ENCODE assay signal across 8 cellular contexts in the genomic region with DNA sequence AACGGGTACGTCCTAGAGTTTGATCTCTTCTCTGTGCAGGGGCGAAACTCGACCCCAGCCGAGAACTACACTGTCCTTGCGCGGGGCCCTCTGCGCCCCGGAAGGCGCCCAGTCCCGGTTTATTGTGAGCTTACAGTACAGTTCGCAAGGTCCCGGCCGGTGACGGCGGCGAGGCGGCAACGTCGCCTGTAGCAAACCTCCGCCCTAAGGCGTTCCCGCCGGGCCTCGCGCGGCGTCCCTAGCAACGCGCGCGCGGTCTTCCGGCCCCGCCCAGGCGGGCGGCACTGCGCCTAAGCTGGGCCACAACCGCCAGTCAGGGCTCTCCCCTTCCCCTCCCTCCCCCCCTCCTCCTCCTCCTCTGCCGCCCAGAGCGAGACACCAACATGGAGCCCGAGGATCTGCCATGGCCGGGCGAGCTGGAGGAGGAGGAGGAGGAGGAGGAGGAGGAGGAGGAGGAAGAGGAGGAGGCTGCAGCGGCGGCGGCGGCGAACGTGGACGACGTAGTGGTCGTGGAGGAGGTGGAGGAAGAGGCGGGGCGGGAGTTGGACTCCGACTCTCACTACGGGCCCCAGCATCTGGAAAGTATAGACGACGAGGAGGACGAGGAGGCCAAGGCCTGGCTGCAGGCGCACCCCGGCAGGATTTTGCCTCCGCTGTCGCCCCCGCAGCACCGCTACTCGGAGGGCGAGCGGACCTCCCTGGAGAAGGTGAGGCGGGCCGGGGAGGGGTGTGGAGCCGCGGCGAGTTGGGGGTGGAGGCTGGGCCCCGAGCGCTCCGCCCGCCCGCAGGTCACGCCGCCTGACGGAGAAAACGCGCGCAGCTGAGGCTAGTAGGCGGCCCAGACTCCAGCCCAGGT. TPM values are rescaled to one million over a fixed set of nuclear protein-coding genes. Genes with fewer than 3 reads are reported as not detected.
DNase-seq lines count a peak whose midpoint lies in the region; ATAC-seq, FAIRE-seq and TF ChIP-seq lines count a peak whose summit lies in the region.

A gene with protein sequence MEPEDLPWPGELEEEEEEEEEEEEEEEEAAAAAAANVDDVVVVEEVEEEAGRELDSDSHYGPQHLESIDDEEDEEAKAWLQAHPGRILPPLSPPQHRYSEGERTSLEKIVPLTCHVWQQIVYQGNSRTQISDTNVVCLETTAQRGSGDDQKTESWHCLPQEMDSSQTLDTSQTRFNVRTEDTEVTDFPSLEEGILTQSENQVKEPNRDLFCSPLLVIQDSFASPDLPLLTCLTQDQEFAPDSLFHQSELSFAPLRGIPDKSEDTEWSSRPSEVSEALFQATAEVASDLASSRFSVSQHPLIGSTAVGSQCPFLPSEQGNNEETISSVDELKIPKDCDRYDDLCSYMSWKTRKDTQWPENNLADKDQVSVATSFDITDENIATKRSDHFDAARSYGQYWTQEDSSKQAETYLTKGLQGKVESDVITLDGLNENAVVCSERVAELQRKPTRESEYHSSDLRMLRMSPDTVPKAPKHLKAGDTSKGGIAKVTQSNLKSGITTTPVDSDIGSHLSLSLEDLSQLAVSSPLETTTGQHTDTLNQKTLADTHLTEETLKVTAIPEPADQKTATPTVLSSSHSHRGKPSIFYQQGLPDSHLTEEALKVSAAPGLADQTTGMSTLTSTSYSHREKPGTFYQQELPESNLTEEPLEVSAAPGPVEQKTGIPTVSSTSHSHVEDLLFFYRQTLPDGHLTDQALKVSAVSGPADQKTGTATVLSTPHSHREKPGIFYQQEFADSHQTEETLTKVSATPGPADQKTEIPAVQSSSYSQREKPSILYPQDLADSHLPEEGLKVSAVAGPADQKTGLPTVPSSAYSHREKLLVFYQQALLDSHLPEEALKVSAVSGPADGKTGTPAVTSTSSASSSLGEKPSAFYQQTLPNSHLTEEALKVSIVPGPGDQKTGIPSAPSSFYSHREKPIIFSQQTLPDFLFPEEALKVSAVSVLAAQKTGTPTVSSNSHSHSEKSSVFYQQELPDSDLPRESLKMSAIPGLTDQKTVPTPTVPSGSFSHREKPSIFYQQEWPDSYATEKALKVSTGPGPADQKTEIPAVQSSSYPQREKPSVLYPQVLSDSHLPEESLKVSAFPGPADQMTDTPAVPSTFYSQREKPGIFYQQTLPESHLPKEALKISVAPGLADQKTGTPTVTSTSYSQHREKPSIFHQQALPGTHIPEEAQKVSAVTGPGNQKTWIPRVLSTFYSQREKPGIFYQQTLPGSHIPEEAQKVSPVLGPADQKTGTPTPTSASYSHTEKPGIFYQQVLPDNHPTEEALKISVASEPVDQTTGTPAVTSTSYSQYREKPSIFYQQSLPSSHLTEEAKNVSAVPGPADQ (N-terminal part only) (plus strand): TSS at position 351 of the 856 bp plus-strand sequence. CDS start 33 bp downstream, at position 384.

- H3K9ac ChIP-seq in astrocyte (ENCODE audit: low read length) = peak within 1 kb of the TSS; percentile 87

- ATAC-seq in GM18511 (IDR thresholded peaks at IDR 0.05; ENCODE audit: unreplicated experiment) (peak; percentile 88), HG03025 (IDR thresholded peaks at IDR 0.05; ENCODE audit: low FRiP score, unreplicated experiment) (peak; percentile 86), aorta (ENCODE audit: low FRiP score) (peak; percentile 98)

- H3K9me3 ChIP-seq in astrocyte (ENCODE audit: insufficient read depth, low read depth, low read length) = no peaks in the 10 kb centered on the region
- no peaks in the 10 kb centered on the region for H3K9me3 ChIP-seq in hepatocyte (ENCODE audit: low read depth)
- no peaks in the 10 kb centered on the region for H3K9me3 ChIP-seq in aorta (ENCODE audit: control insufficient read depth, low read length)

- H3K4me3 ChIP-seq in astrocyte (ENCODE audit: insufficient read depth, low read depth, low read length) (peak within 1 kb of the TSS; percentile 91), hepatocyte (peak within 1 kb of the TSS; percentile 92), aorta (ENCODE audit: low read length in 2 of 2) (peak within 1 kb of the TSS; percentile 66 to 93)

- peaks cover 31% of the 10 kb centered on the region for H4K20me1 ChIP-seq in astrocyte (ENCODE audit: insufficient read depth, low read length)
- no peaks in the 10 kb centered on the region for H4K20me1 ChIP-seq in hepatocyte (ENCODE audit: insufficient read depth, poor library complexity, severe bottlenecking)

- no peak for FAIRE-seq in astrocyte (lab: Jason Lieb, UNC)

- intact Hi-C loops in aorta (cut with DNase I) = loop anchor here in 1 of 2 donors (5.0 to 10.0 kb wide), 2 partner anchors 153 to 501 kb away; partner anchors contain the start of genes CCT7, PRADC1 and SPR

- no peaks in the 10 kb centered on the region for H3K36me3 Mint-ChIP-seq in astrocyte (ENCODE audit: low read depth, unreplicated experiment)

- H2AFZ ChIP-seq in astrocyte (ENCODE audit: low read depth, low read length) = peak within 1 kb of the TSS; percentile 89
- H2AFZ ChIP-seq in hepatocyte = peak within 1 kb of the TSS; percentile 97

- H3K36me3 ChIP-seq in astrocyte (ENCODE audit: insufficient read depth, low read length) = no peaks in the 10 kb centered on the region
- H3K36me3 ChIP-seq in hepatocyte (replicated peaks; ENCODE audit: insufficient read depth, low read depth) = no peaks in the 10 kb centered on the region
- H3K36me3 ChIP-seq in aorta (ENCODE audit: control insufficient read depth in 1 of 2, insufficient read depth in 2 of 2, low read length in 1 of 2) = no peaks in the 10 kb centered on the region

- H3K4me3 Mint-ChIP-seq in astrocyte (ENCODE audit: unreplicated experiment) = peak within 1 kb of the TSS; percentile 94

- peak within 1 kb of the TSS; percentile 74 for H3K27ac Mint-ChIP-seq in astrocyte (ENCODE audit: unreplicated experiment)

- H3K4me1 ChIP-seq in astrocyte (ENCODE audit: insufficient read depth, low read length) (peaks cover 7% of the 10 kb centered on the region), hepatocyte (ENCODE audit: insufficient read depth) (no peaks in the 10 kb centered on the region), aorta (ENCODE audit: control insufficient read depth in 1 of 2, insufficient read depth in 2 of 2, low read length in 2 of 2) (peaks cover 2 to 4% of the 10 kb centered on the region in 2 donors)

- under 1% methylated on average over 49 of the region's 86 CpGs for WGBS in hepatocyte (ENCODE audit: low lambda C conversion rate, missing lambda C conversion rate)
- 0% methylated on average over 77 to 86 of the region's 86 CpGs for WGBS in aorta, 2 donors

- H3K79me2 ChIP-seq in astrocyte (ENCODE audit: insufficient read depth, low read length) = peaks cover 41% of the 10 kb centered on the region
- H3K79me2 ChIP-seq in hepatocyte = peaks cover 41% of the 10 kb centered on the region

- peak; percentile 64 for DNase-seq in NCI-H2029 treated with DMSO at 0.1 percent for 48 hours (lab: John Stamatoyannopoulos, UW)
- peak; percentile 81 for DNase-seq in T-helper 22 cell (ENCODE audit: low read depth)
- peak; percentile 76 for DNase-seq in astrocyte (ENCODE audit: low read depth)
- peak; percentile 96 for DNase-seq in hepatocyte (ENCODE audit: low spot score)
- DNase-seq in renal cortical epithelial cell (ENCODE audit: low read depth) = peak; percentile 70
- peak; percentile 94 to 95 for DNase-seq in aorta

- peak within 1 kb of the TSS; percentile 94 for H3K4me2 ChIP-seq in astrocyte (ENCODE audit: low read length)
- H3K4me2 ChIP-seq in hepatocyte = peak within 1 kb of the TSS; percentile 83

- H3K4me1 Mint-ChIP-seq in astrocyte (ENCODE audit: low read depth, unreplicated experiment) = peaks cover 3% of the 10 kb centered on the region

- H3K27me3 Mint-ChIP-seq in astrocyte (ENCODE audit: low read depth, unreplicated experiment) = peaks cover 25% of the 10 kb centered on the region

- H3K9me2 ChIP-seq in hepatocyte (replicated peaks; ENCODE audit: insufficient read depth) = no peaks in the 10 kb centered on the region

- no peak for TF ChIP-seq CTCF in astrocyte (IDR thresholded peaks at IDR 0.05; ENCODE audit: insufficient read depth, low read depth, low read length)
- peak; percentile 28 for TF ChIP-seq CTCF in hepatocyte (IDR thresholded peaks at IDR 0.05; ENCODE audit: poor library complexity)

- H3K27me3 ChIP-seq in astrocyte (ENCODE audit: insufficient read depth, low read length) = no peaks in the 10 kb centered on the region
- H3K27me3 ChIP-seq in hepatocyte = peaks cover 19% of the 10 kb centered on the region
- no peaks in the 10 kb centered on the region for H3K27me3 ChIP-seq in aorta (ENCODE audit: control insufficient read depth in 1 of 2, insufficient read depth in 2 of 2, low read length in 1 of 2)

- H3K9me3 Mint-ChIP-seq in astrocyte (ENCODE audit: unreplicated experiment) = peaks cover 3% of the 10 kb centered on the region

- H3K27ac ChIP-seq in astrocyte (ENCODE audit: low read depth, low read length) (peak within 1 kb of the TSS; percentile 65), hepatocyte (peak within 1 kb of the TSS; percentile 88), aorta (ENCODE audit: low read depth in 1 of 2, low read length in 2 of 2) (peak within 1 kb of the TSS in 1 of 2 donors; percentile 72)

RNA-seq across cellular contexts. Expression of the gene that starts here (rescaled TPM):
- total RNA-seq in astrocyte (14.6 and 15.0 TPM in 2 replicates), hepatocyte (14.5 and 17.5 TPM in 2 replicates), renal cortical epithelial cell (11.1 and 31.0 TPM in 2 replicates), aorta (10 to 100 TPM; 24.5 to 26.4 TPM)
- polyA plus RNA-seq in hepatocyte (4.6 and 5.4 TPM in 2 replicates), aorta (10 to 100 TPM in 1 of 2 donors, 1 to 10 TPM in 1; 8.3 to 15.2 TPM)
